In genomic region chr9:18896531-18897179, GRCh38 we compare ENCODE assay signal across 20 cellular contexts.
DNase-seq lines count a peak whose midpoint lies in the region; ATAC-seq and TF ChIP-seq lines count a peak whose summit lies in the region.
"Had no signal": no experiment of that assay in that cellular context is flagged by ENCODE, and none has a peak within 500 bp of the region (broad histone marks: within the 10 kb centered on the region; RNA-seq: fewer than 3 reads in every experiment).

No MANE protein-coding gene starts in this region.

- peak overlapping the region; percentile 27 for H3K27ac Mint-ChIP-seq in activated CD4-positive, alpha-beta T cell treated with anti-CD3 and anti-CD28 coated beads, Interleukin-2, amount 10 ng/mL, durations not matched to agents 7 days and 5 days
- H3K27ac Mint-ChIP-seq: activated naive CD4-positive, alpha-beta T cell treated with anti-CD3 and anti-CD28 coated beads, Interleukin-2, amount 50 U/mL, for 24 hours; GM23338; stimulated activated naive CD8-positive, alpha-beta T cell treated with anti-CD3 and anti-CD28 coated beads, Interleukin-15, Interleukin-2, amounts not matched to agents 100 ng/mL and 50 ng/mL, for 24 hours had no signal

- POLR2A ChIA-PET in activated CD4-positive, alpha-beta T cell treated with anti-CD3 and anti-CD28 coated beads, Interleukin-2, amount 10 ng/mL, durations not matched to agents 7 days and 5 days (lab: Charles Lee) = no interaction called here

- peaks cover 19% of the 10 kb centered on the region for H3K27me3 Mint-ChIP-seq in activated CD4-positive, alpha-beta T cell treated with anti-CD3 and anti-CD28 coated beads, Interleukin-2, amount 10 ng/mL, durations not matched to agents 7 days and 5 days
- H3K27me3 Mint-ChIP-seq: activated naive CD4-positive, alpha-beta T cell treated with anti-CD3 and anti-CD28 coated beads, Interleukin-2, amount 50 U/mL, for 24 hours; stimulated activated naive CD8-positive, alpha-beta T cell treated with anti-CD3 and anti-CD28 coated beads, Interleukin-15, Interleukin-2, amounts not matched to agents 100 ng/mL and 50 ng/mL, for 24 hours had no signal

- ATAC-seq in HG03159 (IDR thresholded peaks at IDR 0.05; ENCODE audit: unreplicated experiment) = no peak
- ATAC-seq: GM23338, heart right ventricle had no signal

- peaks cover 27% of the 10 kb centered on the region for H3K9me3 Mint-ChIP-seq in activated CD4-positive, alpha-beta T cell treated with anti-CD3 and anti-CD28 coated beads, Interleukin-2, amount 10 ng/mL, durations not matched to agents 7 days and 5 days
- H3K9me3 Mint-ChIP-seq: GM23338 had no signal

- H3K4me3 ChIP-seq in GM12865 (ENCODE audit: low read depth, low read length) (no peak overlapping the region), fibroblast of mammary gland (ENCODE audit: control insufficient read depth, low read depth, low read length) (no peak overlapping the region)
- H3K4me3 ChIP-seq: esophagus squamous epithelium, GM23338, heart right ventricle, uterus had no signal

- peaks cover 13% of the 10 kb centered on the region for H3K36me3 Mint-ChIP-seq in activated CD4-positive, alpha-beta T cell treated with anti-CD3 and anti-CD28 coated beads, Interleukin-2, amount 10 ng/mL, durations not matched to agents 7 days and 5 days (ENCODE audit: low read depth)

- no peak overlapping the region for H3K4me3 Mint-ChIP-seq in activated CD4-positive, alpha-beta T cell treated with anti-CD3 and anti-CD28 coated beads, Interleukin-2, amount 10 ng/mL, durations not matched to agents 7 days and 5 days
- H3K4me3 Mint-ChIP-seq: activated naive CD4-positive, alpha-beta T cell treated with anti-CD3 and anti-CD28 coated beads, Interleukin-2, amount 50 U/mL, for 24 hours; CD4-positive, alpha-beta memory T cell; GM23338; stimulated activated naive CD8-positive, alpha-beta T cell treated with anti-CD3 and anti-CD28 coated beads, Interleukin-15, Interleukin-2, amounts not matched to agents 100 ng/mL and 50 ng/mL, for 24 hours had no signal

- TF ChIP-seq CTCF in GM12865 (IDR thresholded peaks at IDR 0.05; ENCODE audit: insufficient read depth, low read depth, low read length, missing control alignments) (no peak), fibroblast of mammary gland (conservative IDR thresholded peaks at IDR 0.05; ENCODE audit: control insufficient read depth, insufficient read depth, low read depth, low read length) (no peak)

- H3K4me1 Mint-ChIP-seq in activated CD4-positive, alpha-beta T cell treated with anti-CD3 and anti-CD28 coated beads, Interleukin-2, amount 10 ng/mL, durations not matched to agents 7 days and 5 days = peaks cover 22% of the 10 kb centered on the region

- DNase-seq in activated CD4-positive, alpha-beta T cell treated with anti-CD3 and anti-CD28 coated beads, Interleukin-2, amount 10 ng/mL, durations not matched to agents 7 days and 5 days = peak; percentile 31
- DNase-seq in activated CD4-positive, alpha-beta T cell treated with anti-CD3 and anti-CD28 coated beads for 48 hours = no peak
- DNase-seq in GM12865 (ENCODE audit: low read depth) (peak; percentile 20), RPMI7951 (ENCODE audit: low read depth) (peak; percentile 65), fibroblast of mammary gland (ENCODE audit: low read depth) (peak; percentile 54), NCI-H1417 (lab: John Stamatoyannopoulos, UW) (no peak), NCI-H2107 (lab: John Stamatoyannopoulos, UW) (no peak)
- DNase-seq: ACHN; esophagus squamous epithelium; heart right ventricle; NCI-H187 treated with DMSO at 0.1 percent for 48 hours; NCI-H526 treated with DMSO at 0.1 percent for 48 hours; retina; stimulated activated CD4-positive, alpha-beta T cell treated with anti-CD3 and anti-CD28 coated beads, Interleukin-15, amount 100 ng/mL, for 24 hours; uterus had no signal

- CTCF ChIA-PET in activated CD4-positive, alpha-beta T cell treated with anti-CD3 and anti-CD28 coated beads, Interleukin-2, amount 10 ng/mL, durations not matched to agents 7 days and 5 days (lab: Charles Lee) = no interaction called here

Comparison
In these comparisons a context has a peak if more than half of its experiments do, and no peak if none do; other contexts are left out.
1. DNase-seq: peak in activated CD4-positive, alpha-beta T cell treated with anti-CD3 and anti-CD28 coated beads, Interleukin-2, amount 10 ng/mL, durations not matched to agents 7 days and 5 days (single experiment), GM12865 (single experiment), RPMI7951 (single experiment) and fibroblast of mammary gland (single experiment); none in activated CD4-positive, alpha-beta T cell treated with anti-CD3 and anti-CD28 coated beads for 48 hours (single experiment), NCI-H1417 (0 of 3) and NCI-H2107 (single experiment).